ENCODE assay signal across 8 cellular contexts in genomic region chr2:231708773-231709635, GRCh38. TPM values are rescaled to one million over a fixed set of nuclear protein-coding genes. Genes with fewer than 3 reads are reported as not detected.
A peak's percentile ranks its signal among the peaks of the same experiment; 100 is the strongest.
DNase-seq lines count a peak whose midpoint lies in the region; ATAC-seq lines count a peak whose summit lies in the region.

No MANE protein-coding gene starts in this region.

- peak overlapping the region; percentile 100 for H3K27ac ChIP-seq in stomach smooth muscle (ENCODE audit: low read length)

- peaks cover 44% of the 10 kb centered on the region for H3K36me3 Mint-ChIP-seq in activated CD4-positive, alpha-beta T cell treated with anti-CD3 and anti-CD28 coated beads, Interleukin-2, amount 10 ng/mL, durations not matched to agents 7 days and 5 days (ENCODE audit: low read depth)

- no peaks in the 10 kb centered on the region for H3K27me3 ChIP-seq in mucosa of stomach (ENCODE audit: control insufficient read depth, insufficient read depth, low read length)
- no peaks in the 10 kb centered on the region for H3K27me3 ChIP-seq in stomach smooth muscle (ENCODE audit: control insufficient read depth in 1 of 2, insufficient read depth in 2 of 2, low read length in 2 of 2)

- in situ Hi-C loops in ACHN (cut with HindIII; ENCODE audit: low pct_ligation_motif_present, low pct_unique_long_range_greater_than_20kb, low sequenced_read_pairs): no loop called here

- POLR2A ChIA-PET in activated CD4-positive, alpha-beta T cell treated with anti-CD3 and anti-CD28 coated beads, Interleukin-2, amount 10 ng/mL, durations not matched to agents 7 days and 5 days (lab: Charles Lee): interaction anchor here (0.8 to 1.1 kb wide), 3 partner anchors 66 to 95 kb away, joined by 3 to 6 read pairs (median 5); no protein-coding TSS in a partner anchor

- H3K9me3 Mint-ChIP-seq in activated CD4-positive, alpha-beta T cell treated with anti-CD3 and anti-CD28 coated beads, Interleukin-2, amount 10 ng/mL, durations not matched to agents 7 days and 5 days: no peaks in the 10 kb centered on the region

- H3K27ac Mint-ChIP-seq in activated CD4-positive, alpha-beta T cell treated with anti-CD3 and anti-CD28 coated beads, Interleukin-2, amount 10 ng/mL, durations not matched to agents 7 days and 5 days: peak overlapping the region; percentile 100

- peaks cover 40% of the 10 kb centered on the region for H3K4me1 Mint-ChIP-seq in activated CD4-positive, alpha-beta T cell treated with anti-CD3 and anti-CD28 coated beads, Interleukin-2, amount 10 ng/mL, durations not matched to agents 7 days and 5 days

- H3K36me3 ChIP-seq in mucosa of stomach (ENCODE audit: control insufficient read depth, insufficient read depth, low read length) (peaks cover 12% of the 10 kb centered on the region), stomach smooth muscle (ENCODE audit: control insufficient read depth in 2 of 2, insufficient read depth in 2 of 2, low read length in 2 of 2) (peaks cover 9 to 15% of the 10 kb centered on the region in 2 donors)

- CTCF ChIA-PET in activated CD4-positive, alpha-beta T cell treated with anti-CD3 and anti-CD28 coated beads, Interleukin-2, amount 10 ng/mL, durations not matched to agents 7 days and 5 days (lab: Charles Lee): interaction anchor here (0.6 to 6.8 kb wide), 13 partner anchors 9 to 164 kb away, joined by 3 to 131 read pairs (median 4); no protein-coding TSS in a partner anchor

- H3K4me1 ChIP-seq in mucosa of stomach (ENCODE audit: control insufficient read depth, insufficient read depth, low read length): peaks cover 28% of the 10 kb centered on the region
- H3K4me1 ChIP-seq in stomach smooth muscle (ENCODE audit: control insufficient read depth, insufficient read depth, low read length): peaks cover 57% of the 10 kb centered on the region

- H3K4me3 ChIP-seq in mucosa of stomach (ENCODE audit: low read length): peak overlapping the region; percentile 60
- H3K4me3 ChIP-seq in stomach smooth muscle (ENCODE audit: low read length in 2 of 2): peak overlapping the region; percentile 87 to 92

- peak; percentile 39 for DNase-seq in ACHN
- DNase-seq in activated CD4-positive, alpha-beta T cell treated with anti-CD3 and anti-CD28 coated beads, Interleukin-2, amount 10 ng/mL, durations not matched to agents 7 days and 5 days: peak; percentile 49
- DNase-seq in ecto neural progenitor cell (ENCODE audit: low spot score): peak; percentile 79
- DNase-seq in NCI-H187 (lab: John Stamatoyannopoulos, UW): no peak
- no peak for DNase-seq in NCI-H2029 (lab: John Stamatoyannopoulos, UW)

- H3K4me3 Mint-ChIP-seq in activated CD4-positive, alpha-beta T cell treated with anti-CD3 and anti-CD28 coated beads, Interleukin-2, amount 10 ng/mL, durations not matched to agents 7 days and 5 days: peak overlapping the region; percentile 99

- H3K27me3 Mint-ChIP-seq in activated CD4-positive, alpha-beta T cell treated with anti-CD3 and anti-CD28 coated beads, Interleukin-2, amount 10 ng/mL, durations not matched to agents 7 days and 5 days: peaks cover 2% of the 10 kb centered on the region

- peak; percentile 1 for ATAC-seq in HG03354 (IDR thresholded peaks at IDR 0.05; ENCODE audit: poor library complexity, severe bottlenecking, unreplicated experiment)

- peak overlapping the region; percentile 97 for H3K9ac ChIP-seq in mucosa of stomach (ENCODE audit: low read length)
- H3K9ac ChIP-seq in stomach smooth muscle (ENCODE audit: low read length in 2 of 2): peak overlapping the region; percentile 91 to 97

- H3K9me3 ChIP-seq in mucosa of stomach (ENCODE audit: control insufficient read depth, low read length) (no peaks in the 10 kb centered on the region), stomach smooth muscle (ENCODE audit: control insufficient read depth in 2 of 2, low read length in 2 of 2) (no peaks in the 10 kb centered on the region)

RNA-seq across cellular contexts. Expression of gene PTMA, which starts 0.7 kb away (rescaled TPM):
- total RNA-seq in activated CD4-positive, alpha-beta T cell treated with anti-CD3 and anti-CD28 coated beads, Interleukin-2, amount 10 ng/mL, durations not matched to agents 7 days and 5 days: 1,000 to 10,000 TPM; 1,700 to 2,208 TPM

Comparison
In these comparisons a context has a peak if more than half of its experiments do, and no peak if none do; other contexts are left out.
1. DNase-seq: peak in ACHN (single experiment), activated CD4-positive, alpha-beta T cell treated with anti-CD3 and anti-CD28 coated beads, Interleukin-2, amount 10 ng/mL, durations not matched to agents 7 days and 5 days (single experiment) and ecto neural progenitor cell (single experiment); none in NCI-H187 (0 of 2) and NCI-H2029 (single experiment).